Comparison of ENCODE assay signal across 8 cellular contexts in genomic region chr1:156751724-156752481, GRCh38. TPM values are rescaled to one million over a fixed set of nuclear protein-coding genes. Genes with fewer than 3 reads are reported as not detected.
A peak's percentile ranks its signal among the peaks of the same experiment; 100 is the strongest.
DNase-seq lines count a peak whose midpoint lies in the region; ATAC-seq, FAIRE-seq and TF ChIP-seq lines count a peak whose summit lies in the region.

No MANE protein-coding gene starts in this region.

- FAIRE-seq in HepG2 (lab: Jason Lieb, UNC), result peak; percentile 43

- POLR2A ChIA-PET in BJ (lab: Charles Lee), result interaction anchor here (2.1 kb wide), 1 partner anchor 11 kb away, joined by 10 read pairs; the partner anchor contains the start of gene MRPL24
- POLR2A ChIA-PET in HepG2 (lab: Yijun Ruan, JAX), result interaction anchor here (0.6 to 4.5 kb wide), 11 partner anchors 9 to 243 kb away, joined by 3 to 67 read pairs (median 4); partner anchors contain the start of genes ISG20L2, METTL25B, MRPL24 and PRCC

- H2AFZ ChIP-seq in HepG2 (ENCODE audit: low read length), result no peak overlapping the region

- peak overlapping the region; percentile 95 for H3K9ac ChIP-seq in HepG2 (ENCODE audit: insufficient read depth, low read depth, low read length)

- H3K4me3 ChIP-seq in BJ (ENCODE audit: low read depth, low read length) (peak overlapping the region; percentile 79), HepG2 (replicated peaks in 1 of 3; ENCODE audit: insufficient read depth in 1 of 3, low read depth in 2 of 3, low read length in 3 of 3) (peak overlapping the region; percentile 83 to 90 (median 87))

- TF ChIP-seq CTCF in BJ (IDR thresholded peaks at IDR 0.05; ENCODE audit: insufficient read depth, low read depth, low read length), result 0 out of 2 replicates have a peak, but pooled peaks have one; percentile 10
- TF ChIP-seq CTCF in HepG2 (CRISPR knock-in tag; IDR thresholded peaks at IDR 0.05), result peak; percentile 25; the same call in 1 of the 2 replicates

- H3K9me3 ChIP-seq in HepG2 (ENCODE audit: low read length), result no peaks in the 10 kb centered on the region

- H3K4me1 ChIP-seq in HepG2 (ENCODE audit: insufficient read depth, low read length), result peaks cover 37% of the 10 kb centered on the region

- BruUV-seq in HepG2 (replicated peaks; lab: Mats Ljungman, UMichigan), result no TSS peak

- peaks cover 52% of the 10 kb centered on the region for H3K79me2 ChIP-seq in HepG2 (ENCODE audit: insufficient read depth, low read length)

- H3K9me3 Mint-ChIP-seq in dendritic cell treated with granulocyte-macrophage colony-stimulating factor and Interleukin-4, amounts not matched to agents 40 ng/mL and 50 ng/mL, for 4 days, result no peaks in the 10 kb centered on the region

- 0% methylated on average over 26 of the region's 70 CpGs for WGBS in HepG2 (ENCODE audit: low lambda C conversion rate)

- H3K36me3 Mint-ChIP-seq in dendritic cell treated with granulocyte-macrophage colony-stimulating factor and Interleukin-4, amounts not matched to agents 40 ng/mL and 50 ng/mL, for 4 days (ENCODE audit: low read depth), result peaks cover 40% of the 10 kb centered on the region

- peak; percentile 34; the same call in 1 of the 2 replicates for TF ChIP-seq RAD21 in HepG2 (CRISPR knock-in tag; IDR thresholded peaks at IDR 0.05)

- 0 out of 2 replicates have a peak, but pooled peaks cover under 1% of the 10 kb centered on the region for H4K20me1 ChIP-seq in HepG2 (ENCODE audit: insufficient read depth, low read length)

- no peaks in the 10 kb centered on the region; the same call in 1 of the 2 replicates for H3K36me3 ChIP-seq in BJ (ENCODE audit: control insufficient read depth, insufficient read depth, low read length)
- no peaks in the 10 kb centered on the region for H3K36me3 ChIP-seq in HepG2 (replicated peaks in 1 of 2; ENCODE audit: control insufficient read depth in 1 of 2, insufficient read depth in 2 of 2, low read length in 2 of 2)

- H3K27me3 Mint-ChIP-seq in dendritic cell treated with granulocyte-macrophage colony-stimulating factor and Interleukin-4, amounts not matched to agents 40 ng/mL and 50 ng/mL, for 4 days, result no peaks in the 10 kb centered on the region

- peak in 1 of 2 experiments; percentile 28; a peak in 2 of 4 replicates for TF ChIP-seq EP300 in HepG2 (IDR thresholded peaks at IDR 0.05; ENCODE audit: low read depth in 2 of 2, low read length in 2 of 2)
- 0 out of 2 replicates have a peak, but pooled peaks have one; percentile 30 for TF ChIP-seq EP300 in HepG2 (CRISPR knock-in tag; IDR thresholded peaks at IDR 0.05; ENCODE audit: borderline replicate concordance)

- TF ChIP-seq POLR2A in HepG2 (IDR thresholded peaks at IDR 0.05; ENCODE audit: insufficient read depth in 1 of 2, low read depth in 2 of 2, low read length in 2 of 2), result peak in 1 of 2 experiments; percentile 67; a peak in 2 of 4 replicates

- peak overlapping the region; percentile 100 for H3K27ac ChIP-seq in HepG2 (ENCODE audit: extremely low read length, insufficient read depth, low read length)

- H3K4me3 Mint-ChIP-seq in dendritic cell treated with granulocyte-macrophage colony-stimulating factor and Interleukin-4, amounts not matched to agents 40 ng/mL and 50 ng/mL, for 4 days, result peak overlapping the region; percentile 91

- H3K27me3 ChIP-seq in BJ (ENCODE audit: control insufficient read depth, insufficient read depth, low read length) (no peaks in the 10 kb centered on the region), HepG2 (ENCODE audit: control insufficient read depth in 1 of 2, insufficient read depth in 2 of 2, low read length in 2 of 2) (no peaks in the 10 kb centered on the region; a peak in 1 of 5 replicates)

- ATAC-seq in GM19324 (IDR thresholded peaks at IDR 0.05; ENCODE audit: low FRiP score, unreplicated experiment), result peak; percentile 81
- ATAC-seq in HG03558 (IDR thresholded peaks at IDR 0.05; ENCODE audit: extremely low read depth, unreplicated experiment), result peak; percentile 54
- ATAC-seq in HepG2, result peak; percentile 73

- in situ Hi-C loops in HepG2 (cut with HindIII; ENCODE audit: extremely low pct_ligation_motif_present, low pct_unique_long_range_greater_than_20kb), result no loop called here

- peak overlapping the region; percentile 98 for H3K4me2 ChIP-seq in HepG2 (ENCODE audit: low read depth, low read length)

- H3K4me1 Mint-ChIP-seq in dendritic cell treated with granulocyte-macrophage colony-stimulating factor and Interleukin-4, amounts not matched to agents 40 ng/mL and 50 ng/mL, for 4 days (ENCODE audit: low read depth), result peaks cover 47% of the 10 kb centered on the region

- DNase-seq in BJ (ENCODE audit: low read depth) (peak; percentile 66), NCI-H748 (lab: John Stamatoyannopoulos, UW; ENCODE audit: unreplicated experiment) (peak; percentile 97), HepG2 (ENCODE audit: low spot score) (peak; percentile 90)
- DNase-seq in activated CD4-positive, alpha-beta T cell treated with anti-CD3 and anti-CD28 coated beads, Interleukin-2, amount 50 U/mL, for 4 hours, result peak; percentile 99
- DNase-seq in stimulated activated CD4-positive, alpha-beta T cell treated with anti-CD3 and anti-CD28 coated beads, Interleukin-2, amount 100 ng/mL, for 4 hours (ENCODE audit: low read depth), result peak; percentile 97

- intact Hi-C loops in dendritic cell treated with granulocyte-macrophage colony-stimulating factor and Interleukin-4, amounts not matched to agents 40 ng/mL and 50 ng/mL, for 4 days (cut with micrococcal nuclease), result loop anchor here (1.0 kb wide), 2 partner anchors 11 to 15 kb away; partner anchors contain the start of genes MRPL24 and PRCC
- intact Hi-C loops in HepG2 (cut with micrococcal nuclease; ENCODE audit: unreplicated experiment), result loop anchor here (1.0 kb wide), 1 partner anchor 15 kb away; the partner anchor contains the start of gene PRCC

- CTCF ChIA-PET in BJ (lab: Yijun Ruan, JAX) (interaction anchor here (0.7 to 3.1 kb wide), 8 partner anchors 11 to 108 kb away, joined by 3 to 10 read pairs (median 4); partner anchors contain the start of genes MRPL24 and PRCC), HepG2 (lab: Yijun Ruan, JAX; ENCODE audit: low intra/inter-chr PET ratio, low total read pairs) (no interaction called here)

- peak overlapping the region; percentile 92 for H3K27ac Mint-ChIP-seq in dendritic cell treated with granulocyte-macrophage colony-stimulating factor and Interleukin-4, amounts not matched to agents 40 ng/mL and 50 ng/mL, for 4 days

RNA-seq across cellular contexts. Expression of gene HDGF, which starts 0.4 kb away (rescaled TPM):
- polyA plus RNA-seq in BJ (2011; rRNA removed) (179 and 180 TPM in 2 replicates), HepG2 (2011; rRNA removed) (128 and 156 TPM in 2 replicates)
- polyA minus RNA-seq in BJ (2011; rRNA and poly(A)+ RNA removed), result 74.3 and 87.1 TPM in 2 replicates
- 183 and 196 TPM in 2 replicates for total RNA-seq in HepG2 (2016; rRNA removed; fragmentation: Illumina TruSeq; extraction: Trizol)
- 98.2 and 98.3 TPM in 2 replicates for total RNA-seq in HepG2 (2016; cell fraction: cytosol; rRNA removed; fragmentation: Illumina TruSeq; extraction: Trizol; ENCODE audit: low read depth)
- 165 and 204 TPM in 2 replicates for total RNA-seq in HepG2 (2016; cell fraction: insoluble cytoplasmic fraction; rRNA removed; fragmentation: Illumina TruSeq; extraction: Trizol)
- total RNA-seq in HepG2 (2016; cell fraction: membrane; rRNA removed; fragmentation: Illumina TruSeq; extraction: Trizol), result 258 and 266 TPM in 2 replicates
- total RNA-seq in HepG2 (2016; cell fraction: nucleus; rRNA removed; fragmentation: Illumina TruSeq; extraction: Trizol), result 89.8 and 111 TPM in 2 replicates
- polyA plus RNA-seq in HepG2 (2011; cell fraction: cytosol; rRNA removed), result 115 and 119 TPM in 2 replicates
- 57.2 and 81.2 TPM in 2 replicates for polyA plus RNA-seq in HepG2 (2011; cell fraction: nucleus; rRNA removed)
- polyA plus RNA-seq in HepG2 (2012), result 124 and 162 TPM in 2 replicates
- polyA plus RNA-seq in HepG2 (2016; cell fraction: cytosol; fragmentation: Illumina TruSeq; extraction: Trizol; ENCODE audit: low read depth), result 177 and 192 TPM in 2 replicates
- 263 and 292 TPM in 2 replicates for polyA plus RNA-seq in HepG2 (2016; cell fraction: insoluble cytoplasmic fraction; fragmentation: Illumina TruSeq; extraction: Trizol; ENCODE audit: low read depth)
- 342 and 343 TPM in 2 replicates for polyA plus RNA-seq in HepG2 (2016; cell fraction: membrane; fragmentation: Illumina TruSeq; extraction: Trizol; ENCODE audit: low read depth)
- 211 and 230 TPM in 2 replicates for polyA plus RNA-seq in HepG2 (2016; cell fraction: nucleus; fragmentation: Illumina TruSeq; extraction: Trizol; ENCODE audit: insufficient read depth, low read depth)
- 134 and 389 TPM in 2 replicates for polyA minus RNA-seq in HepG2 (2011; rRNA and poly(A)+ RNA removed; ENCODE audit: low replicate concordance)
- polyA minus RNA-seq in HepG2 (2011; cell fraction: cytosol; rRNA and poly(A)+ RNA removed), result 64.6 and 71.8 TPM in 2 replicates
- polyA minus RNA-seq in HepG2 (2011; cell fraction: nucleus; rRNA and poly(A)+ RNA removed), result 30.8 and 31.2 TPM in 2 replicates

RNA-seq across cellular contexts. Expression of gene MRPL24, which starts 11.0 kb away (rescaled TPM):
- 104 and 120 TPM in 2 replicates for polyA plus RNA-seq in BJ (2011; rRNA removed)
- polyA minus RNA-seq in BJ (2011; rRNA and poly(A)+ RNA removed), result 20.5 and 27.5 TPM in 2 replicates
- 42.9 and 45.7 TPM in 2 replicates for total RNA-seq in HepG2 (2016; rRNA removed; fragmentation: Illumina TruSeq; extraction: Trizol)
- 18.3 and 22.1 TPM in 2 replicates for total RNA-seq in HepG2 (2016; cell fraction: cytosol; rRNA removed; fragmentation: Illumina TruSeq; extraction: Trizol; ENCODE audit: low read depth)
- 43.5 and 49.0 TPM in 2 replicates for total RNA-seq in HepG2 (2016; cell fraction: insoluble cytoplasmic fraction; rRNA removed; fragmentation: Illumina TruSeq; extraction: Trizol)
- 21.2 and 21.3 TPM in 2 replicates for total RNA-seq in HepG2 (2016; cell fraction: membrane; rRNA removed; fragmentation: Illumina TruSeq; extraction: Trizol)
- 13.5 and 22.5 TPM in 2 replicates for total RNA-seq in HepG2 (2016; cell fraction: nucleus; rRNA removed; fragmentation: Illumina TruSeq; extraction: Trizol)
- 37.7 and 38.1 TPM in 2 replicates for polyA plus RNA-seq in HepG2 (2011; rRNA removed)
- 28.3 and 29.4 TPM in 2 replicates for polyA plus RNA-seq in HepG2 (2011; cell fraction: cytosol; rRNA removed)
- polyA plus RNA-seq in HepG2 (2011; cell fraction: nucleus; rRNA removed), result 15.0 and 17.2 TPM in 2 replicates
- polyA plus RNA-seq in HepG2 (2012), result 29.0 TPM in 2 replicates
- polyA plus RNA-seq in HepG2 (2016; cell fraction: cytosol; fragmentation: Illumina TruSeq; extraction: Trizol; ENCODE audit: low read depth), result 21.1 and 21.8 TPM in 2 replicates
- polyA plus RNA-seq in HepG2 (2016; cell fraction: insoluble cytoplasmic fraction; fragmentation: Illumina TruSeq; extraction: Trizol; ENCODE audit: low read depth), result 58.3 and 58.4 TPM in 2 replicates
- 18.3 and 20.0 TPM in 2 replicates for polyA plus RNA-seq in HepG2 (2016; cell fraction: membrane; fragmentation: Illumina TruSeq; extraction: Trizol; ENCODE audit: low read depth)
- polyA plus RNA-seq in HepG2 (2016; cell fraction: nucleus; fragmentation: Illumina TruSeq; extraction: Trizol; ENCODE audit: insufficient read depth, low read depth), result 39.4 and 46.6 TPM in 2 replicates
- 13.2 and 67.4 TPM in 2 replicates for polyA minus RNA-seq in HepG2 (2011; rRNA and poly(A)+ RNA removed; ENCODE audit: low replicate concordance)
- polyA minus RNA-seq in HepG2 (2011; cell fraction: cytosol; rRNA and poly(A)+ RNA removed), result 8.8 and 9.7 TPM in 2 replicates
- polyA minus RNA-seq in HepG2 (2011; cell fraction: nucleus; rRNA and poly(A)+ RNA removed), result 5.7 and 8.6 TPM in 2 replicates

RNA-seq across cellular contexts. Expression of gene PRCC, which starts 15.4 kb away (rescaled TPM):
- 60.3 and 93.6 TPM in 2 replicates for polyA plus RNA-seq in BJ (2011; rRNA removed)
- 62.6 and 103 TPM in 2 replicates for polyA minus RNA-seq in BJ (2011; rRNA and poly(A)+ RNA removed)
- 24.2 and 26.8 TPM in 2 replicates for total RNA-seq in HepG2 (2016; rRNA removed; fragmentation: Illumina TruSeq; extraction: Trizol)
- 6.3 and 7.3 TPM in 2 replicates for total RNA-seq in HepG2 (2016; cell fraction: cytosol; rRNA removed; fragmentation: Illumina TruSeq; extraction: Trizol; ENCODE audit: low read depth)
- total RNA-seq in HepG2 (2016; cell fraction: insoluble cytoplasmic fraction; rRNA removed; fragmentation: Illumina TruSeq; extraction: Trizol), result 24.6 and 27.1 TPM in 2 replicates
- 22.6 and 26.4 TPM in 2 replicates for total RNA-seq in HepG2 (2016; cell fraction: membrane; rRNA removed; fragmentation: Illumina TruSeq; extraction: Trizol)
- total RNA-seq in HepG2 (2016; cell fraction: nucleus; rRNA removed; fragmentation: Illumina TruSeq; extraction: Trizol), result 22.4 and 23.7 TPM in 2 replicates
- 40.5 and 46.3 TPM in 2 replicates for polyA plus RNA-seq in HepG2 (2011; rRNA removed)
- polyA plus RNA-seq in HepG2 (2011; cell fraction: cytosol; rRNA removed), result 40.1 and 44.6 TPM in 2 replicates
- polyA plus RNA-seq in HepG2 (2011; cell fraction: nucleus; rRNA removed), result 26.1 and 27.1 TPM in 2 replicates
- polyA plus RNA-seq in HepG2 (2012), result 30.8 and 33.7 TPM in 2 replicates
- 8.0 and 9.1 TPM in 2 replicates for polyA plus RNA-seq in HepG2 (2016; cell fraction: cytosol; fragmentation: Illumina TruSeq; extraction: Trizol; ENCODE audit: low read depth)
- 48.3 and 56.0 TPM in 2 replicates for polyA plus RNA-seq in HepG2 (2016; cell fraction: insoluble cytoplasmic fraction; fragmentation: Illumina TruSeq; extraction: Trizol; ENCODE audit: low read depth)
- polyA plus RNA-seq in HepG2 (2016; cell fraction: membrane; fragmentation: Illumina TruSeq; extraction: Trizol; ENCODE audit: low read depth), result 22.7 and 25.6 TPM in 2 replicates
- 56.0 and 57.2 TPM in 2 replicates for polyA plus RNA-seq in HepG2 (2016; cell fraction: nucleus; fragmentation: Illumina TruSeq; extraction: Trizol; ENCODE audit: insufficient read depth, low read depth)
- 57.9 and 206 TPM in 2 replicates for polyA minus RNA-seq in HepG2 (2011; rRNA and poly(A)+ RNA removed; ENCODE audit: low replicate concordance)
- polyA minus RNA-seq in HepG2 (2011; cell fraction: cytosol; rRNA and poly(A)+ RNA removed), result 24.3 and 33.6 TPM in 2 replicates
- 23.6 and 34.9 TPM in 2 replicates for polyA minus RNA-seq in HepG2 (2011; cell fraction: nucleus; rRNA and poly(A)+ RNA removed)

RNA-seq across cellular contexts. Expression of gene ISG20L2, which starts 23.3 kb away (rescaled TPM):
- 30.6 and 36.6 TPM in 2 replicates for polyA plus RNA-seq in BJ (2011; rRNA removed)
- 13.3 and 22.1 TPM in 2 replicates for polyA minus RNA-seq in BJ (2011; rRNA and poly(A)+ RNA removed)
- total RNA-seq in HepG2 (2016; rRNA removed; fragmentation: Illumina TruSeq; extraction: Trizol), result 17.8 and 19.8 TPM in 2 replicates
- 4.3 and 4.7 TPM in 2 replicates for total RNA-seq in HepG2 (2016; cell fraction: cytosol; rRNA removed; fragmentation: Illumina TruSeq; extraction: Trizol; ENCODE audit: low read depth)
- total RNA-seq in HepG2 (2016; cell fraction: insoluble cytoplasmic fraction; rRNA removed; fragmentation: Illumina TruSeq; extraction: Trizol), result 17.0 and 17.7 TPM in 2 replicates
- total RNA-seq in HepG2 (2016; cell fraction: membrane; rRNA removed; fragmentation: Illumina TruSeq; extraction: Trizol), result 13.2 and 14.0 TPM in 2 replicates
- 9.6 and 14.9 TPM in 2 replicates for total RNA-seq in HepG2 (2016; cell fraction: nucleus; rRNA removed; fragmentation: Illumina TruSeq; extraction: Trizol)
- 21.3 and 22.8 TPM in 2 replicates for polyA plus RNA-seq in HepG2 (2011; rRNA removed)
- polyA plus RNA-seq in HepG2 (2011; cell fraction: cytosol; rRNA removed), result 14.8 and 16.6 TPM in 2 replicates
- polyA plus RNA-seq in HepG2 (2011; cell fraction: nucleus; rRNA removed), result 7.5 and 8.0 TPM in 2 replicates
- 13.2 and 14.7 TPM in 2 replicates for polyA plus RNA-seq in HepG2 (2012)
- polyA plus RNA-seq in HepG2 (2016; cell fraction: cytosol; fragmentation: Illumina TruSeq; extraction: Trizol; ENCODE audit: low read depth), result 4.2 and 5.1 TPM in 2 replicates
- 31.5 and 36.7 TPM in 2 replicates for polyA plus RNA-seq in HepG2 (2016; cell fraction: insoluble cytoplasmic fraction; fragmentation: Illumina TruSeq; extraction: Trizol; ENCODE audit: low read depth)
- 12.8 and 15.4 TPM in 2 replicates for polyA plus RNA-seq in HepG2 (2016; cell fraction: membrane; fragmentation: Illumina TruSeq; extraction: Trizol; ENCODE audit: low read depth)
- 21.4 and 24.7 TPM in 2 replicates for polyA plus RNA-seq in HepG2 (2016; cell fraction: nucleus; fragmentation: Illumina TruSeq; extraction: Trizol; ENCODE audit: insufficient read depth, low read depth)
- 27.7 and 116 TPM in 2 replicates for polyA minus RNA-seq in HepG2 (2011; rRNA and poly(A)+ RNA removed; ENCODE audit: low replicate concordance)
- 9.0 and 13.8 TPM in 2 replicates for polyA minus RNA-seq in HepG2 (2011; cell fraction: cytosol; rRNA and poly(A)+ RNA removed)
- polyA minus RNA-seq in HepG2 (2011; cell fraction: nucleus; rRNA and poly(A)+ RNA removed), result 11.8 and 21.6 TPM in 2 replicates

RNA-seq across cellular contexts. Expression of gene METTL25B, which starts 23.6 kb away (rescaled TPM):
- polyA plus RNA-seq in BJ (2011; rRNA removed), result 9.5 and 14.6 TPM in 2 replicates
- 8.6 and 11.3 TPM in 2 replicates for polyA minus RNA-seq in BJ (2011; rRNA and poly(A)+ RNA removed)
- 8.1 and 11.9 TPM in 2 replicates for total RNA-seq in HepG2 (2016; rRNA removed; fragmentation: Illumina TruSeq; extraction: Trizol)
- total RNA-seq in HepG2 (2016; cell fraction: cytosol; rRNA removed; fragmentation: Illumina TruSeq; extraction: Trizol; ENCODE audit: low read depth), result 4.8 and 7.1 TPM in 2 replicates
- 8.7 and 14.6 TPM in 2 replicates for total RNA-seq in HepG2 (2016; cell fraction: insoluble cytoplasmic fraction; rRNA removed; fragmentation: Illumina TruSeq; extraction: Trizol)
- 7.4 and 7.9 TPM in 2 replicates for total RNA-seq in HepG2 (2016; cell fraction: membrane; rRNA removed; fragmentation: Illumina TruSeq; extraction: Trizol)
- 8.7 and 16.4 TPM in 2 replicates for total RNA-seq in HepG2 (2016; cell fraction: nucleus; rRNA removed; fragmentation: Illumina TruSeq; extraction: Trizol)
- polyA plus RNA-seq in HepG2 (2011; rRNA removed), result 24.0 and 26.3 TPM in 2 replicates
- polyA plus RNA-seq in HepG2 (2011; cell fraction: cytosol; rRNA removed), result 15.1 and 18.0 TPM in 2 replicates
- 45.6 and 53.5 TPM in 2 replicates for polyA plus RNA-seq in HepG2 (2011; cell fraction: nucleus; rRNA removed)
- polyA plus RNA-seq in HepG2 (2012), result 18.4 and 20.2 TPM in 2 replicates
- 4.1 and 5.6 TPM in 2 replicates for polyA plus RNA-seq in HepG2 (2016; cell fraction: cytosol; fragmentation: Illumina TruSeq; extraction: Trizol; ENCODE audit: low read depth)
- 7.1 and 9.1 TPM in 2 replicates for polyA plus RNA-seq in HepG2 (2016; cell fraction: insoluble cytoplasmic fraction; fragmentation: Illumina TruSeq; extraction: Trizol; ENCODE audit: low read depth)
- polyA plus RNA-seq in HepG2 (2016; cell fraction: membrane; fragmentation: Illumina TruSeq; extraction: Trizol; ENCODE audit: low read depth), result 6.4 and 8.1 TPM in 2 replicates
- 35.7 and 36.8 TPM in 2 replicates for polyA plus RNA-seq in HepG2 (2016; cell fraction: nucleus; fragmentation: Illumina TruSeq; extraction: Trizol; ENCODE audit: insufficient read depth, low read depth)
- 28.4 and 53.9 TPM in 2 replicates for polyA minus RNA-seq in HepG2 (2011; rRNA and poly(A)+ RNA removed; ENCODE audit: low replicate concordance)
- polyA minus RNA-seq in HepG2 (2011; cell fraction: cytosol; rRNA and poly(A)+ RNA removed), result 9.3 and 11.1 TPM in 2 replicates
- polyA minus RNA-seq in HepG2 (2011; cell fraction: nucleus; rRNA and poly(A)+ RNA removed), result 16.1 and 19.6 TPM in 2 replicates

Comparison
In these comparisons a context has a peak if more than half of its experiments do, and no peak if none do; other contexts are left out.
1. Peak in every context shown above with its lines: DNase-seq, ATAC-seq, H3K4me3 ChIP-seq and H3K27ac ChIP-seq.